8 cellular contexts compared by ENCODE assay signal in genomic region chr2:180980185-180980942, GRCh38. TPM values are rescaled to one million over a fixed set of nuclear protein-coding genes. Genes with fewer than 3 reads are reported as not detected.
DNase-seq lines count a peak whose midpoint lies in the region; ATAC-seq and TF ChIP-seq lines count a peak whose summit lies in the region.

TSS of gene UBE2E3 (plus strand) at chr2:180980605. CDS start at chr2:180982043, 1,438 bp downstream.

- H4K20me1 ChIP-seq in neural progenitor cell (ENCODE audit: low read depth), result no peaks in the 10 kb centered on the region

- peak within 1 kb of the TSS; percentile 74 for H2AFZ ChIP-seq in neural progenitor cell (replicated peaks)

- ATAC-seq in GM21447 (IDR thresholded peaks at IDR 0.05; ENCODE audit: unreplicated experiment), result peak; percentile 62

- peaks cover 39% of the 10 kb centered on the region for H3K4me1 ChIP-seq in neural progenitor cell

- H3K27ac ChIP-seq in neural progenitor cell, result no peak within 1 kb of the TSS

- no peaks in the 10 kb centered on the region for H3K9me3 Mint-ChIP-seq in neural progenitor cell

- peak within 1 kb of the TSS; percentile 100 for H3K27ac Mint-ChIP-seq in neural progenitor cell

- peaks cover 8% of the 10 kb centered on the region for H3K36me3 Mint-ChIP-seq in neural progenitor cell

- H3K9me3 ChIP-seq in neural progenitor cell (ENCODE audit: low read depth), result no peaks in the 10 kb centered on the region

- peak; percentile 96 for DNase-seq in DMS53 (lab: John Stamatoyannopoulos, UW)
- DNase-seq in HuH-7.5 (ENCODE audit: low spot score), result peak; percentile 85
- peak; percentile 63 for DNase-seq in SHP77 treated with DMSO at 0.1 percent for 48 hours (lab: John Stamatoyannopoulos, UW)
- DNase-seq in activated gamma-delta T cell treated with Interleukin-2 at 50 U/mL for 16 hours, result peak; percentile 74
- peak; percentile 81 to 92 for DNase-seq in foreskin fibroblast
- DNase-seq in neural progenitor cell (ENCODE audit: low spot score), result peak; percentile 92
- DNase-seq in stromal cell of bone marrow (ENCODE audit: low read depth), result peak; percentile 56

- TF ChIP-seq CTCF in foreskin fibroblast (IDR thresholded peaks at IDR 0.05; ENCODE audit: low read depth, low read length) (peak; percentile 64), neural progenitor cell (IDR thresholded peaks at IDR 0.05) (peak; percentile 77)

- H3K4me2 ChIP-seq in neural progenitor cell, result peak within 1 kb of the TSS; percentile 91

- peak within 1 kb of the TSS; percentile 100 for H3K4me3 Mint-ChIP-seq in neural progenitor cell

- peaks cover 37% of the 10 kb centered on the region for H3K4me1 Mint-ChIP-seq in neural progenitor cell

- peak within 1 kb of the TSS; percentile 80 for H3K9ac ChIP-seq in neural progenitor cell

- peaks cover 19% of the 10 kb centered on the region for H3F3A ChIP-seq in neural progenitor cell (ENCODE audit: low read depth)

- H3K4me3 ChIP-seq in foreskin fibroblast (ENCODE audit: low read depth in 1 of 2, low read length in 2 of 2) (peak within 1 kb of the TSS; percentile 84 to 96), neural progenitor cell (peak within 1 kb of the TSS; percentile 76)

- peaks cover 43% of the 10 kb centered on the region for H3K79me2 ChIP-seq in neural progenitor cell (ENCODE audit: low read depth)

- no peaks in the 10 kb centered on the region for H3K36me3 ChIP-seq in neural progenitor cell

- peaks cover 3% of the 10 kb centered on the region for H3K27me3 Mint-ChIP-seq in neural progenitor cell (ENCODE audit: insufficient read depth, low read depth)

- H3K27me3 ChIP-seq in neural progenitor cell, result no peaks in the 10 kb centered on the region

RNA-seq across cellular contexts. Expression of gene UBE2E3, which starts in this region (rescaled TPM):
- total RNA-seq in neural progenitor cell (ENCODE audit: low replicate concordance), result 343 and 379 TPM in 2 replicates
